In genomic region chr1:164363980-164364379, GRCh38 we compare ENCODE assay signal across 24 cellular contexts.
"Had no signal": no experiment of that assay in that cellular context is flagged by ENCODE, and none has a peak within 500 bp of the region (broad histone marks: within the 10 kb centered on the region; RNA-seq: fewer than 3 reads in every experiment).

No MANE protein-coding gene starts in this region.

- H3K9me3 ChIP-seq: colonic mucosa, pancreas had no signal

- DNase-seq: colonic mucosa; effector CD8-positive, alpha-beta T cell; endodermal cell; foreskin fibroblast; gastrocnemius medialis; head of caudate nucleus; left colon; natural killer cell; pancreas; retina; stimulated activated CD4-positive, alpha-beta T cell treated with anti-CD3 and anti-CD28 coated beads, Interleukin-12 subunit alpha, Interleukin-12 subunit beta, amount 100 ng/mL, for 4 hours; stimulated activated CD4-positive, alpha-beta T cell treated with anti-CD3 and anti-CD28 coated beads, Interleukin-1b, Interleukin-23, amount 100 ng/mL, for 48 hours; stimulated activated CD4-positive, alpha-beta T cell treated with anti-CD3 and anti-CD28 coated beads, Interleukin-4, amount 100 ng/mL, for 1 hour; stimulated activated CD8-positive, alpha-beta memory T cell treated with anti-CD3 and anti-CD28 coated beads, Interleukin-4, amount 100 ng/mL, for 48 hours; stimulated activated naive CD4-positive, alpha-beta T cell; stimulated activated naive CD8-positive, alpha-beta T cell treated with anti-CD3 and anti-CD28 coated beads, Interleukin-15, amount 100 ng/mL, for 72 hours; tibial artery; upper lobe of left lung had no signal

- H3K27me3 ChIP-seq: colonic mucosa, gastrocnemius medialis, hepatocyte, pancreas, tibial artery, upper lobe of left lung had no signal

- H3K27ac ChIP-seq: colonic mucosa, epithelial cell of prostate, gastrocnemius medialis, hepatocyte, pancreas, tibial artery, upper lobe of left lung had no signal

- H3K4me1 ChIP-seq: colonic mucosa, gastrocnemius medialis, pancreas, tibial artery, upper lobe of left lung had no signal

- ATAC-seq: esophagus mucosa; gastrocnemius medialis; left colon; natural killer cell; pancreas; sciatic nerve; stimulated activated naive CD8-positive, alpha-beta T cell treated with anti-CD3 and anti-CD28 coated beads, Interleukin-15, amount 100 ng/mL, for 72 hours had no signal

- H3K36me3 ChIP-seq: colonic mucosa, gastrocnemius medialis, pancreas, tibial artery, upper lobe of left lung had no signal

- H3K4me3 ChIP-seq: colonic mucosa, gastrocnemius medialis, hepatocyte, lung, pancreas, smooth muscle cell, tibial artery, upper lobe of left lung had no signal
